8 cellular contexts compared by ENCODE assay signal in the genomic region with DNA sequence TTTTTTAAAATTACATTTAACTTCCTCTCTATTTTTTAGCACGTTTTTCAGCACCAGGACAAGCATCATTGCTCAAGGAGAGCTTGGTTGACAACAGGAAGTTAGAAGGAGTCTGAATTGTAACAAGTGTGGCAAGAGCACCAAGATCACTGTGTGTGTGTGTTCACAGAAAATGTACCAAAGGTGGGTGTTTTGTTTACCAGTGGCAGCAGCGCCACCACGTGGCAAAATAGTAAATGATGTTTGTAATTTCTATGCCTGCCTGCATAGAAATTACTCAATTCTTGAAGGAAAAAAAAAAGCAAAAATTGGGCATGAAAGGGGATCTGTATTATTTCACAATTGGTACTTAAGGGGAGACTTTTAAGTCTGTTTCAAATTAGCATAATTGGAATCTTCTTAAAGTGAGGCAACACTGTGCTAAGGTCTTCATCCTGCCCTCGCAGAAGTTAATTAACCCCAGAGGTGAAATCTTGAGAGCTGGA. TPM values are rescaled to one million over a fixed set of nuclear protein-coding genes. Genes with fewer than 3 reads are reported as not detected.
DNase-seq lines count a peak whose midpoint lies in the region; ATAC-seq, FAIRE-seq and TF ChIP-seq lines count a peak whose summit lies in the region.

No MANE protein-coding gene starts in this region.

- H4K20me1 ChIP-seq in KMS-11 (ENCODE audit: insufficient read depth): no peaks in the 10 kb centered on the region

- TF ChIP-seq CTCF in KMS-11 (conservative IDR thresholded peaks at IDR 0.05; ENCODE audit: low read depth, low read length): peak; percentile 94
- peak; percentile 42 to 68 (median 62) for TF ChIP-seq CTCF in Peyer's patch (IDR thresholded peaks at IDR 0.05)
- TF ChIP-seq CTCF in fibroblast of villous mesenchyme (IDR thresholded peaks at IDR 0.05; ENCODE audit: insufficient read depth, low read depth, low read length): peak; percentile 66
- peak in 3 of 4 donors; percentile 40 to 56 (median 41) for TF ChIP-seq CTCF in pancreas (IDR thresholded peaks at IDR 0.05)

- H3K4me3 Mint-ChIP-seq in CD4-positive, alpha-beta memory T cell: no peak overlapping the region
- no peak overlapping the region for H3K4me3 Mint-ChIP-seq in activated T-cell treated with anti-CD3 and anti-CD28 coated beads, Interleukin-2, amount 50 U/mL, for 72 hours

- intact Hi-C loops in CD4-positive, alpha-beta memory T cell (cut with micrococcal nuclease): loop anchor here (1.0 kb wide), 1 partner anchor 408 kb away; no protein-coding TSS in a partner anchor
- intact Hi-C loops in pancreas (cut with DNase I): loop anchor here in 2 of 3 donors (5.0 to 10.0 kb wide), 2 partner anchors 169 to 412 kb away; no protein-coding TSS in a partner anchor

- ATAC-seq in GM21381 (IDR thresholded peaks at IDR 0.05; ENCODE audit: unreplicated experiment) (peak; percentile 63), pancreas (peak in 3 of 4 donors; percentile 62 to 75 (median 73))
- peak; percentile 58 to 69 for ATAC-seq in activated T-cell treated with anti-CD3 and anti-CD28 coated beads, Interleukin-2, amount 50 U/mL, for 72 hours (replicated peaks in 1 of 2)

- POLR2A ChIA-PET in CD4-positive, alpha-beta memory T cell (lab: Charles Lee; ENCODE audit: partially characterized antibody): no interaction called here

- no peaks in the 10 kb centered on the region for H3K36me3 Mint-ChIP-seq in CD4-positive, alpha-beta memory T cell
- no peaks in the 10 kb centered on the region for H3K36me3 Mint-ChIP-seq in activated T-cell treated with anti-CD3 and anti-CD28 coated beads, Interleukin-2, amount 50 U/mL, for 72 hours (ENCODE audit: insufficient read depth in 2 of 2)

- H3K4me2 ChIP-seq in KMS-11: no peak overlapping the region

- H3K79me2 ChIP-seq in KMS-11 (ENCODE audit: insufficient read depth, low read depth): no peaks in the 10 kb centered on the region

- CTCF ChIA-PET in CD4-positive, alpha-beta memory T cell (lab: Charles Lee; ENCODE audit: partially characterized antibody): interaction anchor here (0.7 to 2.6 kb wide), 8 partner anchors 9 to 414 kb away, joined by 3 to 12 read pairs (median 4); no protein-coding TSS in a partner anchor

- H3K27ac Mint-ChIP-seq in CD4-positive, alpha-beta memory T cell: no peak overlapping the region
- H3K27ac Mint-ChIP-seq in activated T-cell treated with anti-CD3 and anti-CD28 coated beads, Interleukin-2, amount 50 U/mL, for 72 hours: no peak overlapping the region

- no peak for TF ChIP-seq POLR2A in Peyer's patch (IDR thresholded peaks at IDR 0.05)

- H3K9me3 Mint-ChIP-seq in CD4-positive, alpha-beta memory T cell: no peaks in the 10 kb centered on the region
- no peaks in the 10 kb centered on the region for H3K9me3 Mint-ChIP-seq in activated T-cell treated with anti-CD3 and anti-CD28 coated beads, Interleukin-2, amount 50 U/mL, for 72 hours

- H3K27me3 ChIP-seq in CD4-positive, alpha-beta memory T cell (ENCODE audit: insufficient read depth, low read length): no peaks in the 10 kb centered on the region
- no peaks in the 10 kb centered on the region for H3K27me3 ChIP-seq in KMS-11 (ENCODE audit: insufficient read depth, low read depth)
- H3K27me3 ChIP-seq in Peyer's patch: no peaks in the 10 kb centered on the region
- H3K27me3 ChIP-seq in pancreas: peaks cover 0 to 5% (median 0%) of the 10 kb centered on the region in 4 donors

- WGBS in pancreas, 2 donors: 13 to 17% methylated on average over 4 of the region's 4 CpGs

- H3K4me3 ChIP-seq in CD4-positive, alpha-beta memory T cell (ENCODE audit: low read length in 2 of 2): no peak overlapping the region
- H3K4me3 ChIP-seq in KMS-11 (IDR thresholded peaks at IDR 0.05; ENCODE audit: insufficient read depth, low read depth, low read length) (no peak overlapping the region), Peyer's patch (no peak overlapping the region), fibroblast of villous mesenchyme (ENCODE audit: low read depth, low read length) (no peak overlapping the region), pancreas (no peak overlapping the region)

- no peak overlapping the region for H3K27ac ChIP-seq in CD4-positive, alpha-beta memory T cell (ENCODE audit: low read depth, low read length)
- H3K27ac ChIP-seq in KMS-11: no peak overlapping the region
- no peak overlapping the region for H3K27ac ChIP-seq in Peyer's patch
- H3K27ac ChIP-seq in pancreas: no peak overlapping the region

- peaks cover 0 to 3% (median 0%) of the 10 kb centered on the region in 4 donors for H3K4me1 Mint-ChIP-seq in CD4-positive, alpha-beta memory T cell
- peaks cover 7% of the 10 kb centered on the region for H3K4me1 Mint-ChIP-seq in activated T-cell treated with anti-CD3 and anti-CD28 coated beads, Interleukin-2, amount 50 U/mL, for 72 hours (ENCODE audit: low read depth)

- H3K36me3 ChIP-seq in CD4-positive, alpha-beta memory T cell (ENCODE audit: insufficient read depth, low read length): no peaks in the 10 kb centered on the region
- no peaks in the 10 kb centered on the region for H3K36me3 ChIP-seq in KMS-11 (ENCODE audit: insufficient read depth)
- no peaks in the 10 kb centered on the region for H3K36me3 ChIP-seq in Peyer's patch
- H3K36me3 ChIP-seq in pancreas: no peaks in the 10 kb centered on the region

- no peaks in the 10 kb centered on the region for H3K4me1 ChIP-seq in CD4-positive, alpha-beta memory T cell (ENCODE audit: insufficient read depth, low read length)
- H3K4me1 ChIP-seq in KMS-11 (ENCODE audit: low read depth, poor library complexity, severe bottlenecking): peaks cover 14% of the 10 kb centered on the region
- H3K4me1 ChIP-seq in Peyer's patch: no peaks in the 10 kb centered on the region
- H3K4me1 ChIP-seq in pancreas: no peaks in the 10 kb centered on the region

- peak; percentile 53 to 61 (median 59) for DNase-seq in CD4-positive, alpha-beta memory T cell
- peak in 2 of 3 donors; percentile 67 to 82 for DNase-seq in Peyer's patch
- peak; percentile 61 to 63 for DNase-seq in activated T-cell treated with anti-CD3 and anti-CD28 coated beads, Interleukin-2, amount 50 U/mL, for 72 hours
- peak; percentile 76 for DNase-seq in fibroblast of villous mesenchyme (ENCODE audit: low read depth)
- peak in 2 of 6 donors; percentile 14 to 46 for DNase-seq in pancreas
- peak; percentile 68 for DNase-seq in ureter (ENCODE audit: low spot score)

- FAIRE-seq in pancreas (lab: Jason Lieb, UNC): no peak

- peaks cover 0 to 7% of the 10 kb centered on the region in 2 donors for H3K27me3 Mint-ChIP-seq in CD4-positive, alpha-beta memory T cell
- H3K27me3 Mint-ChIP-seq in activated T-cell treated with anti-CD3 and anti-CD28 coated beads, Interleukin-2, amount 50 U/mL, for 72 hours (ENCODE audit: low read depth): no peaks in the 10 kb centered on the region

- no peak overlapping the region for H2AFZ ChIP-seq in KMS-11 (ENCODE audit: low read depth)

- no peak overlapping the region for H3K9ac ChIP-seq in KMS-11

- H3K9me3 ChIP-seq in CD4-positive, alpha-beta memory T cell (ENCODE audit: control insufficient read depth in 1 of 2, low read length in 2 of 2): no peaks in the 10 kb centered on the region
- H3K9me3 ChIP-seq in Peyer's patch (no peaks in the 10 kb centered on the region), pancreas (no peaks in the 10 kb centered on the region)

RNA-seq across cellular contexts. Expression of a gene that starts 7.4 kb away (rescaled TPM):
- total RNA-seq in CD4-positive, alpha-beta memory T cell: 100 to 1,000 TPM; 137 TPM
- polyA plus RNA-seq in CD4-positive, alpha-beta memory T cell: 100 to 1,000 TPM in 1 of 2 donors, 10 to 100 TPM in 1; 97.6 to 115 TPM
- 100 to 1,000 TPM in 1 of 4 donors, 10 to 100 TPM in 3; 67.4 to 138 (median 78.8) TPM for total RNA-seq in Peyer's patch
- total RNA-seq in activated T-cell treated with anti-CD3 and anti-CD28 coated beads, Interleukin-2, amount 50 U/mL, for 72 hours: 100 to 1,000 TPM; 157 to 179 TPM
- total RNA-seq in fibroblast of villous mesenchyme: 76.0 and 86.4 TPM in 2 replicates
- 10 to 100 TPM; 29.4 to 48.2 (median 36.7) TPM for total RNA-seq in pancreas
- 10 to 100 TPM; 19.9 to 36.4 TPM for polyA plus RNA-seq in pancreas
- 125 TPM for total RNA-seq in ureter

RNA-seq across cellular contexts. Expression of a gene that starts 30.5 kb away (rescaled TPM):
- total RNA-seq in CD4-positive, alpha-beta memory T cell: not detected
- not detected for polyA plus RNA-seq in CD4-positive, alpha-beta memory T cell
- total RNA-seq in Peyer's patch (not detected), fibroblast of villous mesenchyme (not detected in 2 replicates), pancreas (under 1 TPM in 1 of 6 donors, not detected in 5; 0.13 TPM), ureter (not detected)
- total RNA-seq in activated T-cell treated with anti-CD3 and anti-CD28 coated beads, Interleukin-2, amount 50 U/mL, for 72 hours: not detected
- polyA plus RNA-seq in pancreas: not detected

Comparison
In these comparisons a context has a peak if more than half of its experiments do, and no peak if none do; other contexts are left out.
1. CTCF ChIP-seq: peak in every context shown above with its lines; median percentile 94 in KMS-11; 66 in fibroblast of villous mesenchyme; 62 in Peyer's patch; 41 in pancreas.